ENCODE assay signal across 32 cellular contexts in genomic region chr3:124960205-124960604, GRCh38. TPM values are rescaled to one million over a fixed set of nuclear protein-coding genes. Genes with fewer than 3 reads are reported as not detected.
"Had no signal": no experiment of that assay in that cellular context is flagged by ENCODE, and none has a peak within 500 bp of the region (broad histone marks: within the 10 kb centered on the region; RNA-seq: fewer than 3 reads in every experiment).

No MANE protein-coding gene starts in this region.

- FAIRE-seq: keratinocyte had no signal

- H3K27ac ChIP-seq: left lung, lower lobe of right lung, ovary, right atrium auricular region, right lobe of liver, stomach, testis, thyroid gland, upper lobe of left lung, vagina had no signal

- ATAC-seq: left cardiac atrium; left lung; lower lobe of right lung; naive thymus-derived CD4-positive, alpha-beta T cell; natural killer cell treated with Interleukin-12 subunit alpha and Interleukin-12 subunit beta and Interleukin-15 and Interleukin-18, amount 100 ng/mL, for 72 hours; right lobe of liver; stimulated activated naive B cell treated with anti-CD40 and anti-IgM and Interleukin-4, amounts not matched to agents 10 μg/mL and 1 μg/mL and 100 μg/mL, for 72 hours; stimulated activated naive CD8-positive, alpha-beta T cell treated with anti-CD3 and anti-CD28 coated beads, Interleukin-15, Interleukin-2, amounts not matched to agents 100 U/mL and 50 U/mL, for 24 hours had no signal

- H3K36me3 ChIP-seq: left lung, lower lobe of right lung, ovary, right atrium auricular region, right lobe of liver, stomach, thyroid gland, transverse colon, upper lobe of left lung, vagina had no signal

- H3K4me1 ChIP-seq: left lung, lower lobe of right lung, right lobe of liver, testis, thyroid gland, upper lobe of left lung, vagina had no signal

- H3K9me3 ChIP-seq: left lung, lower lobe of right lung, ovary, right atrium auricular region, right lobe of liver, testis, thyroid gland, transverse colon, upper lobe of left lung, vagina had no signal

- DNase-seq: hippocampal formation; kidney glomerular epithelial cell; left cardiac atrium; left lung; lower lobe of right lung; naive thymus-derived CD4-positive, alpha-beta T cell; ovary; right lobe of liver; stimulated activated CD4-positive, alpha-beta T cell treated with anti-CD3 and anti-CD28 coated beads, Interleukin-12 subunit alpha, Interleukin-12 subunit beta, amount 100 ng/mL, for 4 hours; stimulated activated CD4-positive, alpha-beta T cell treated with anti-CD3 and anti-CD28 coated beads, Interleukin-15, amount 100 ng/mL, for 24 hours; stimulated activated CD4-positive, alpha-beta T cell treated with anti-CD3 and anti-CD28 coated beads, Interleukin-2, amount 100 ng/mL, for 24 hours; stimulated activated CD4-positive, alpha-beta T cell treated with anti-CD3 and anti-CD28 coated beads, Interleukin-4, amount 100 ng/mL, for 1 hour; stimulated activated naive B cell treated with anti-CD40 and anti-IgM and Interleukin-4, amounts not matched to agents 10 μg/mL and 1 μg/mL and 100 μg/mL, for 72 hours; stimulated activated naive CD8-positive, alpha-beta T cell treated with anti-CD3 and anti-CD28 coated beads, Interleukin-15, Interleukin-2, amounts not matched to agents 100 U/mL and 50 U/mL, for 24 hours; stomach; testis; thyroid gland; transverse colon; upper lobe of left lung had no signal

- H3K27me3 ChIP-seq: left lung, ovary, right atrium auricular region, right lobe of liver, stomach, testis, thyroid gland, transverse colon, upper lobe of left lung, vagina had no signal

- H3K4me3 ChIP-seq: left lung, lower lobe of right lung, ovary, right atrium auricular region, right lobe of liver, stomach, testis, thyroid gland, transverse colon, upper lobe of left lung, vagina had no signal

RNA-seq across cellular contexts. Expression of gene MUC13, which starts 25.7 kb away (rescaled TPM):
- total RNA-seq: left cardiac atrium; mesothelial cell of epicardium; myocyte; naive thymus-derived CD4-positive, alpha-beta T cell; omental fat pad; progenitor cell of endocrine pancreas; pulmonary artery endothelial cell; renal cortical epithelial cell; right atrium auricular region; skeletal muscle tissue; thyroid gland; urinary bladder; vagina had no signal
- polyA plus RNA-seq: keratinocyte; naive thymus-derived CD4-positive, alpha-beta T cell; neural cell; urinary bladder had no signal
